Comparison of ENCODE assay signal across 20 cellular contexts in genomic region chr15:89327113-89327512, GRCh38.
"Had no signal": no experiment of that assay in that cellular context is flagged by ENCODE, and none has a peak within 500 bp of the region (broad histone marks: within the 10 kb centered on the region; RNA-seq: fewer than 3 reads in every experiment).

No MANE protein-coding gene starts in this region.

- H3K27ac ChIP-seq: ascending aorta, breast epithelium, gastroesophageal sphincter, heart right ventricle, neural progenitor cell, ovary, sigmoid colon, tibial artery, uterus had no signal

- H3K36me3 ChIP-seq: ovary, uterus had no signal

- H3K4me2 ChIP-seq: neural progenitor cell had no signal

- H3K9me3 ChIP-seq: ascending aorta, breast epithelium, gastroesophageal sphincter, heart right ventricle, ovary, sigmoid colon, tibial artery, uterus had no signal

- ATAC-seq: activated T-cell treated with anti-CD3 and anti-CD28 coated beads, Interleukin-2, amount 50 U/mL, for 4 hours; gastroesophageal sphincter; heart right ventricle; left cardiac atrium had no signal

- H2AFZ ChIP-seq: neural progenitor cell had no signal

- H3K27me3 Mint-ChIP-seq: activated B cell treated with CpG ODN at 0.5 μM for 24 hours had no signal

- H3K27me3 ChIP-seq: ascending aorta, breast epithelium, gastroesophageal sphincter, heart right ventricle, neural progenitor cell, ovary, sigmoid colon, tibial artery, uterus had no signal

- H3K9ac ChIP-seq: neural progenitor cell had no signal

- H3K4me3 ChIP-seq: ascending aorta, breast epithelium, gastroesophageal sphincter, heart right ventricle, lung, neural progenitor cell, ovary, sigmoid colon, tibial artery, uterus had no signal

- H3K4me1 ChIP-seq: breast epithelium had no signal

- H3K27ac Mint-ChIP-seq: activated B cell treated with CpG ODN at 0.5 μM for 24 hours, endodermal cell, mesothelial cell of epicardium, neural progenitor cell had no signal

- H3K4me3 Mint-ChIP-seq: activated B cell treated with CpG ODN at 0.5 μM for 24 hours; activated T-cell treated with anti-CD3 and anti-CD28 coated beads, Interleukin-2, amount 50 U/mL, for 4 hours; endodermal cell; mesothelial cell of epicardium; neural progenitor cell had no signal

- H3K9me3 Mint-ChIP-seq: activated B cell treated with CpG ODN at 0.5 μM for 24 hours; activated T-cell treated with anti-CD3 and anti-CD28 coated beads, Interleukin-2, amount 50 U/mL, for 4 hours; endodermal cell; mesothelial cell of epicardium; neural progenitor cell had no signal

- DNase-seq: activated B cell treated with CpG ODN at 0.5 μM for 24 hours; activated CD4-positive, alpha-beta T cell treated with anti-CD3 and anti-CD28 coated beads for 48 hours; activated gamma-delta T cell; activated T-cell treated with anti-CD3 and anti-CD28 coated beads, Interleukin-2, amount 50 U/mL, for 4 hours; endodermal cell; erythroblast; heart right ventricle; left cardiac atrium; ovary; sigmoid colon; stimulated activated CD4-positive, alpha-beta T cell treated with anti-CD3 and anti-CD28 coated beads, Interleukin-1b, Interleukin-23, amount 100 ng/mL, for 48 hours; T-helper 2 cell; uterus had no signal
